8 cellular contexts compared by ENCODE assay signal in the genomic region with DNA sequence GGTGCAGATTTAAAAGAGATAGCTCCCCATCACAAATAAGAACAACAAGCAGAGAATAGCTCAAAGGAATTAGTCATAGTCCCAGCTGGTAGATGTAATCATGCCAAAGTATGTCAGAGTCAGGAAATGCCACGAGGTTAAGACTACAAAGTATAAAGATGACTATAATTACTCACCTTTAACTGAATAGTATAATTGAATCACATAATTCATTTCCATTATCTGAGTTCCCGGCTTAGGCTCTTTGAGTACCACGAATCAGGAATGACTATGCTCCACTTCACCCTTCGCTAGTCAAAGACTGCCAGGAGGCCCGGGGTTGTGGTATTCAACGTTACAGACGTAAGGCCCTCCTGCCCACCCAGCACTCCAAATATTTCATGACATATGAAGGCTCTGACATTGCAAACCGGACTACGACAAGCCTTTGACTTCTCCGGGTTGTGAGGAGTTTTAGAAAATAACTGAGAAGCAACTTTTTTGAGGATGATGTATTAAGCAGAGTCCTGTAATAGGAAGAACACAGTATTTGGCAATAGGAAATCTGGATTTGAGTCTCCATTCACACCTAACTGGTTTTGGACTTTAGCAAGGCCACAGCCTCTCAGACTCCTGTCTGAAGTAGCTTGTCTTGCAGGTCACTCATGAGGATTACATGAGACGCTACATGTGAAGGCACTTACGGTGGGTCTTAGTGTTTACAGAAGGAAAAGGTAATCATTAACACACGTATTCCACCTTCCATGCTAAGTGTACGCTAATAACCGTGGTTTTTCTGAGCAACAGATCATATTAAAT.
DNase-seq lines count a peak whose midpoint lies in the region; ATAC-seq and TF ChIP-seq lines count a peak whose summit lies in the region.

No MANE protein-coding gene starts in this region.

- ATAC-seq in esophagus mucosa (peak; percentile 89), GM21529 (IDR thresholded peaks at IDR 0.05; ENCODE audit: unreplicated experiment) (no peak), GM19463 (IDR thresholded peaks at IDR 0.05; ENCODE audit: unreplicated experiment) (no peak), body of pancreas (no peak)

- H3K27me3 ChIP-seq in skeletal muscle satellite cell (ENCODE audit: control insufficient read depth, insufficient read depth, low read length) (no peaks in the 10 kb centered on the region), body of pancreas (no peaks in the 10 kb centered on the region)

- H3K4me3 ChIP-seq in skeletal muscle satellite cell (ENCODE audit: low read length) (no peak overlapping the region), body of pancreas (no peak overlapping the region)

- no peak overlapping the region for H3K9ac ChIP-seq in skeletal muscle satellite cell (ENCODE audit: low read depth, low read length)

- CTCF ChIA-PET in RWPE1 (lab: Yijun Ruan, JAX): interaction anchor here (0.6 to 0.8 kb wide), 3 partner anchors 10 to 42 kb away, joined by 3 to 6 read pairs (median 3); no protein-coding TSS in a partner anchor

- peak overlapping the region; percentile 38; the same call in 1 of the 2 replicates for H3K27ac ChIP-seq in RWPE1
- no peak overlapping the region for H3K27ac ChIP-seq in body of pancreas

- no peak for TF ChIP-seq POLR2A in body of pancreas (IDR thresholded peaks at IDR 0.05)

- TF ChIP-seq CTCF in RWPE1 (conservative IDR thresholded peaks at IDR 0.05; ENCODE audit: low read depth) (no peak), body of pancreas (IDR thresholded peaks at IDR 0.05) (no peak)

- intact Hi-C loops in body of pancreas (cut with DNase I): no loop called here

- DNase-seq in GM04504 (ENCODE audit: low read depth) (peak; percentile 45), RWPE1 (ENCODE audit: low spot score) (peak; percentile 96), body of pancreas (no peak), SKM-1 treated with dmso at 0.1 percent for 144 hours (lab: John Stamatoyannopoulos, UW; ENCODE audit: unreplicated experiment) (no peak)

- H3K4me1 ChIP-seq in skeletal muscle satellite cell (ENCODE audit: control insufficient read depth, insufficient read depth, low read length) (peaks cover 12% of the 10 kb centered on the region), body of pancreas (peaks cover 18% of the 10 kb centered on the region)

- peak overlapping the region; percentile 52 for H3K4me2 ChIP-seq in skeletal muscle satellite cell (ENCODE audit: low read length)

- H3K9me3 ChIP-seq in skeletal muscle satellite cell (replicated peaks; ENCODE audit: low read length) (no peaks in the 10 kb centered on the region), body of pancreas (no peaks in the 10 kb centered on the region)

- POLR2A ChIA-PET in RWPE1 (lab: Yijun Ruan, JAX; ENCODE audit: low non-redundant PET): no interaction called here

- WGBS in body of pancreas, 2 donors: 82 to 86% methylated on average over 15 of the region's 15 CpGs

- H3K36me3 ChIP-seq in skeletal muscle satellite cell (ENCODE audit: insufficient read depth, low read length) (no peaks in the 10 kb centered on the region), body of pancreas (replicated peaks in 1 of 2; ENCODE audit: insufficient read depth in 1 of 2, low read depth in 2 of 2) (no peaks in the 10 kb centered on the region)

Comparison
In these comparisons a context has a peak if more than half of its experiments do, and no peak if none do; other contexts are left out.
1. DNase-seq: peak in GM04504 (single experiment) and RWPE1 (single experiment); none in body of pancreas (0 of 4) and SKM-1 treated with dmso at 0.1 percent for 144 hours (single experiment).